In the genomic region with DNA sequence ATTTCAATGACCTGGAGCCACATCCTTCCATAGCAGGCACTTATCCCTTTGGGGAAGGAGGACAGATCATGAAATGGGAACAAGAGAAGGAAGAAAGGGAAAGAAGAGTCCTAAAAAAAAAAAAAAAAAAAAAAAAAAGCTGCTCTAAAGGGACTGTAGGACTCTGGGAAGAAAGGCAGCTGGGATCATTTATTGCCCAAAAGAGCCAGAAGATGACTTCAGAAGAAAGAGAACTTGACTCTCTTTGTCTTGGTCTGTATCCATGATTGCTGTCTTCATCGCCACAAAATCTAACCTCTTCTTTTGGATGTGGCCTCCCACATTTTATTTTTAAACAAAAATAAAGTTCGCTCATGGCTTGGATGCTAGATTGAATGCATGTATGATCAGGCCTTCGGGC, we compare ENCODE assay signal across 29 cellular contexts.
"Had no signal": no experiment of that assay in that cellular context is flagged by ENCODE, and none has a peak within 500 bp of the region (broad histone marks: within the 10 kb centered on the region; RNA-seq: fewer than 3 reads in every experiment).

No MANE protein-coding gene starts in this region.

- ATAC-seq: naive thymus-derived CD8-positive, alpha-beta T cell; natural killer cell treated with Interleukin-12 subunit alpha and Interleukin-12 subunit beta and Interleukin-15 and Interleukin-18, amount 100 ng/mL, for 72 hours; pancreas; right cardiac atrium; right lobe of liver; stimulated activated memory B cell treated with anti-CD40 and anti-IgM and Interleukin-4, amounts not matched to agents 10 μg/mL and 1 μg/mL and 100 μg/mL, for 72 hours; stimulated activated naive CD8-positive, alpha-beta T cell treated with anti-CD3 and anti-CD28 coated beads, Interleukin-15, amount 100 ng/mL, for 72 hours; stimulated activated naive CD8-positive, alpha-beta T cell treated with anti-CD3 and anti-CD28 coated beads, Interleukin-15, Interleukin-2, amounts not matched to agents 100 U/mL and 50 U/mL, for 24 hours; upper lobe of right lung had no signal

- H3K27me3 ChIP-seq: neutrophil, pancreas, right lobe of liver, spleen, thyroid gland, tibial nerve, upper lobe of right lung, vagina had no signal

- H3K36me3 ChIP-seq: neutrophil, pancreas, prostate gland, right lobe of liver, spleen, thoracic aorta, thyroid gland, tibial nerve, upper lobe of right lung, vagina had no signal

- H3K27ac ChIP-seq: neutrophil, pancreas, prostate gland, right lobe of liver, spleen, thoracic aorta, thyroid gland, upper lobe of right lung, vagina had no signal

- H3K4me1 ChIP-seq: pancreas, prostate gland, right lobe of liver, spleen, thyroid gland, vagina had no signal

- H3K9me3 ChIP-seq: neutrophil, pancreas, prostate gland, right lobe of liver, thoracic aorta, thyroid gland, tibial nerve, upper lobe of right lung, vagina had no signal

- H3K4me1 Mint-ChIP-seq: naive B cell; naive thymus-derived CD8-positive, alpha-beta T cell; nephron progenitor cell; neural crest cell; stimulated activated memory B cell treated with anti-CD40 and anti-IgM and Interleukin-4, amounts not matched to agents 10 μg/mL and 1 μg/mL and 100 μg/mL, for 72 hours; stimulated activated naive CD8-positive, alpha-beta T cell treated with anti-CD3 and anti-CD28 coated beads, Interleukin-15, amount 100 ng/mL, for 72 hours had no signal

- H3K36me3 Mint-ChIP-seq: naive thymus-derived CD8-positive, alpha-beta T cell; natural killer cell treated with Interleukin-12 subunit alpha and Interleukin-12 subunit beta and Interleukin-15 and Interleukin-18, amount 100 ng/mL, for 72 hours; stimulated activated memory B cell treated with anti-CD40 and anti-IgM and Interleukin-4, amounts not matched to agents 10 μg/mL and 1 μg/mL and 100 μg/mL, for 72 hours had no signal

- H3K4me2 ChIP-seq: smooth muscle cell had no signal

- H3K4me3 ChIP-seq: pancreas, prostate gland, right lobe of liver, skin epidermis, smooth muscle cell, spleen, thoracic aorta, thyroid gland, tibial nerve, upper lobe of right lung, vagina had no signal

- H3K4me3 Mint-ChIP-seq: naive B cell; naive thymus-derived CD8-positive, alpha-beta T cell; natural killer cell treated with Interleukin-12 subunit alpha and Interleukin-12 subunit beta and Interleukin-15 and Interleukin-18, amount 100 ng/mL, for 72 hours; nephron progenitor cell; neural crest cell; stimulated activated memory B cell treated with anti-CD40 and anti-IgM and Interleukin-4, amounts not matched to agents 10 μg/mL and 1 μg/mL and 100 μg/mL, for 72 hours; stimulated activated naive CD8-positive, alpha-beta T cell treated with anti-CD3 and anti-CD28 coated beads, Interleukin-15, amount 100 ng/mL, for 72 hours had no signal

- H3K27ac Mint-ChIP-seq: naive B cell; naive thymus-derived CD8-positive, alpha-beta T cell; natural killer cell treated with Interleukin-12 subunit alpha and Interleukin-12 subunit beta and Interleukin-15 and Interleukin-18, amount 100 ng/mL, for 72 hours; nephron progenitor cell; stimulated activated memory B cell treated with anti-CD40 and anti-IgM and Interleukin-4, amounts not matched to agents 10 μg/mL and 1 μg/mL and 100 μg/mL, for 72 hours; stimulated activated naive CD8-positive, alpha-beta T cell treated with anti-CD3 and anti-CD28 coated beads, Interleukin-15, amount 100 ng/mL, for 72 hours had no signal

- DNase-seq: naive B cell; naive thymus-derived CD8-positive, alpha-beta T cell; nephron progenitor cell; nucleus accumbens; pancreas; right lobe of liver; spleen; stimulated activated CD4-positive, alpha-beta T cell treated with anti-CD3 and anti-CD28 coated beads, Interleukin-12 subunit alpha, Interleukin-12 subunit beta, amount 100 ng/mL, for 4 hours; stimulated activated CD4-positive, alpha-beta T cell treated with anti-CD3 and anti-CD28 coated beads, Interleukin-1b, Interleukin-23, amount 100 ng/mL, for 48 hours; stimulated activated CD4-positive, alpha-beta T cell treated with anti-CD3 and anti-CD28 coated beads, Interleukin-4, amount 100 ng/mL, for 1 hour; stimulated activated CD4-positive, alpha-beta T cell treated with anti-CD3 and anti-CD28 coated beads, Interleukin-4, amount 100 ng/mL, for 4 hours; stimulated activated CD8-positive, alpha-beta memory T cell treated with anti-CD3 and anti-CD28 coated beads, Interleukin-4, amount 100 ng/mL, for 48 hours; stimulated activated naive CD4-positive, alpha-beta T cell; stimulated activated naive CD8-positive, alpha-beta T cell treated with anti-CD3 and anti-CD28 coated beads, Interleukin-15, amount 100 ng/mL, for 72 hours; stimulated activated naive CD8-positive, alpha-beta T cell treated with anti-CD3 and anti-CD28 coated beads, Interleukin-15, Interleukin-2, amounts not matched to agents 100 U/mL and 50 U/mL, for 24 hours; thyroid gland; trophoblast cell; upper lobe of right lung had no signal
